7 cellular contexts compared by ENCODE assay signal in the genomic region with DNA sequence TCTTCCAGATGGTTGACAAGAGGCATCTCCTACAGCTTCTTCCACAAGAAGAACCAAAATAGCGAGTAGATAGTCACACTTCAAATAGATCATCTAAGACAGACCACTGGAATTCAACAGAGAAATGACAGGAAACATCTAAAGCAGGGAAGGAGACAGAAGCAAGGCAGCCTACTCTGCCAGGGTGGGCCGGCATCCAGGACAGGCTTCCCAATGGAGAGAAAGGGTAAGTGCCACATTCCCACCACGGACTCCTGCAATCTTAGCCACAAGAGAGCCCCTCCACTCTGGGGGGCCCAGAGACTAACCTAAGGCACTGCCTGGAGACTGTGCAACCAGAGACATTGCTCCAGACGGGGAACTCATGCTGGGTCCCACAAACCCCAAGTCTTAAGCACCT.
"Had no signal": no experiment of that assay in that cellular context is flagged by ENCODE, and none has a peak within 500 bp of the region (broad histone marks: within the 10 kb centered on the region; RNA-seq: fewer than 3 reads in every experiment).

No MANE protein-coding gene starts in this region.

- H3K4me3 Mint-ChIP-seq: IgD-negative memory B cell had no signal

- H3K27ac Mint-ChIP-seq: IgD-negative memory B cell had no signal

- H3K4me3 ChIP-seq: K562 had no signal

- H3K36me3 Mint-ChIP-seq: IgD-negative memory B cell had no signal

- H3K27ac ChIP-seq: HL-60, KMS-11 had no signal

- DNase-seq: IMR-90, KBM-7, KG1 had no signal
